In the genomic region with DNA sequence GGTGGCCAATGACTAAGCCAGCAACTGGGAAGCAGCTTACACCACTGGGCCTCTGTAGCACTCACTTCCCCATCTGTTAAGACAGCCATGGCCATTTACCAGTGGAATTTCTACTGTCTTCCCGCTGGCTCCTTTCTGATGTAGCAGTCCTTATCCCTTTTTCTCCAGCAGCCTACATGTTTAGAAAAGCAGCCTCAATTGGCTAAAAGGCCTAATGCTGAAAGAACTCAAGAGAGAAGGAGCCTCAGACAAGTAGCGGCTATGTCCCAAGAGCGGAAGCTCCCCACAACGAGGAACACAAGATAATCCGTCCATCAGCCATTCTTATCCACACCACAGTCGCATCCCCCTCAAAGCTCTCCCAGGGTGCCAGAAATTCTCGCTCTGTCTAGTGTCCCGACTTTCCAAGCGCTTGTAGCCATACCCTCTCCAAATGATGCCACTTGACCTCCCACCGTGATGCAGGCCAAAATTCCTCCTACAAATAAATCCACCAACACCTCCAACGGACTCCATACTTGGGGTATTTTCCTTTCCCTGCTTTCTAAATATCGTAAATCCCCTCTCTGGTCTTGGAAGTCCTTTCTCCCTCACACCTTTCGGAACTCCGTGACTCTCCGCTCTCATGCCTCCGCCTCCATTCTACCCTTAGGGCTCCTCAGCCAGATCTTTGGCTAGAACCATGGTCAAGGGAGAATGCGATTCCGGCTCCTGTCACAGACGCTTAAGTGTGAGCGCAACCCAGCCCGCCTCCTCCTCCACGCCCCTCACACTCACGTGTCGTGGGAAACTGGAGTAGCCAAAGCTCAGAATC, we compare ENCODE assay signal across 7 cellular contexts. TPM values are rescaled to one million over a fixed set of nuclear protein-coding genes. Genes with fewer than 3 reads are reported as not detected.
DNase-seq lines count a peak whose midpoint lies in the region; ATAC-seq and TF ChIP-seq lines count a peak whose summit lies in the region.

No MANE protein-coding gene starts in this region.

- ATAC-seq in GM21423 (IDR thresholded peaks at IDR 0.05; ENCODE audit: unreplicated experiment) (peak; percentile 27), T-helper 17 cell (peak; percentile 20), mucosa of descending colon (peak; percentile 67), aorta (ENCODE audit: low FRiP score) (peak; percentile 78)

- no peaks in the 10 kb centered on the region for H3K9me3 ChIP-seq in T-helper 17 cell (ENCODE audit: control insufficient read depth, low read length, poor library complexity, severe bottlenecking)
- H3K9me3 ChIP-seq in mucosa of descending colon = no peaks in the 10 kb centered on the region
- H3K9me3 ChIP-seq in aorta (ENCODE audit: control insufficient read depth, low read length) = no peaks in the 10 kb centered on the region

- DNase-seq in GM03348 (ENCODE audit: low spot score) (peak; percentile 42), HT-29 (ENCODE audit: low spot score) (peak; percentile 44), T-helper 17 cell (no peak), endothelial cell (ENCODE audit: low spot score) (peak; percentile 19), mucosa of descending colon (peak in 1 of 3 donors; percentile 21), aorta (no peak)

- no peaks in the 10 kb centered on the region for H3K27me3 ChIP-seq in aorta (ENCODE audit: control insufficient read depth in 1 of 2, insufficient read depth in 2 of 2, low read length in 1 of 2)

- peak overlapping the region; percentile 52 to 98 for H3K27ac ChIP-seq in aorta (ENCODE audit: low read depth in 1 of 2, low read length in 2 of 2)

- H3K4me1 Mint-ChIP-seq in T-helper 17 cell (peaks cover 61% of the 10 kb centered on the region), endothelial cell (ENCODE audit: unreplicated experiment) (peaks cover 26% of the 10 kb centered on the region)

- peaks cover 5% of the 10 kb centered on the region for H3K9me3 Mint-ChIP-seq in endothelial cell (ENCODE audit: unreplicated experiment)

- H3K4me3 ChIP-seq in mucosa of descending colon (peak overlapping the region; percentile 81), aorta (ENCODE audit: low read length in 2 of 2) (peak overlapping the region; percentile 96 to 97)

- intact Hi-C loops in mucosa of descending colon (cut with DNase I, micrococcal nuclease) = no loop called here
- intact Hi-C loops in aorta (cut with DNase I) = loop anchor here in 1 of 2 donors (1.0 kb wide), 1 partner anchor 35 kb away; the partner anchor contains the start of gene PHC1

- H3K4me3 Mint-ChIP-seq in T-helper 17 cell (peak overlapping the region; percentile 99), endothelial cell (ENCODE audit: unreplicated experiment) (peak overlapping the region; percentile 97)

- TF ChIP-seq CTCF in endothelial cell (IDR thresholded peaks at IDR 0.05; ENCODE audit: unreplicated experiment) (no peak), mucosa of descending colon (IDR thresholded peaks at IDR 0.05) (no peak)

- H3K36me3 ChIP-seq in mucosa of descending colon (ENCODE audit: low read depth) = peaks cover under 1% of the 10 kb centered on the region
- peaks cover 3 to 8% of the 10 kb centered on the region in 2 donors for H3K36me3 ChIP-seq in aorta (ENCODE audit: control insufficient read depth in 1 of 2, insufficient read depth in 2 of 2, low read length in 1 of 2)

- peak overlapping the region; percentile 99 for H3K27ac Mint-ChIP-seq in T-helper 17 cell
- H3K27ac Mint-ChIP-seq in endothelial cell (ENCODE audit: unreplicated experiment) = peak overlapping the region; percentile 95

- H3K27me3 Mint-ChIP-seq in T-helper 17 cell (no peaks in the 10 kb centered on the region), endothelial cell (ENCODE audit: unreplicated experiment) (peaks cover 8% of the 10 kb centered on the region)

- 0% methylated on average over 24 of the region's 24 CpGs for WGBS in aorta, 2 donors

- H3K36me3 Mint-ChIP-seq in T-helper 17 cell (ENCODE audit: low read depth) (peaks cover 3% of the 10 kb centered on the region), endothelial cell (ENCODE audit: low read depth, unreplicated experiment) (peaks cover 12% of the 10 kb centered on the region)

- H3K4me1 ChIP-seq in mucosa of descending colon (ENCODE audit: low read depth) (peaks cover 12% of the 10 kb centered on the region), aorta (ENCODE audit: control insufficient read depth in 1 of 2, insufficient read depth in 2 of 2, low read length in 2 of 2) (peaks cover 0 to 4% of the 10 kb centered on the region in 2 donors)

RNA-seq across cellular contexts. Expression of gene M6PR, which starts 0.5 kb away (rescaled TPM):
- total RNA-seq in HT-29 (2014; rRNA removed; shearing (Covaris generic)) = 147 and 174 TPM in 2 replicates
- total RNA-seq in T-helper 17 cell (100 to 1,000 TPM; 185 to 188 TPM), endothelial cell (ENCODE audit: unreplicated experiment) (186 TPM), mucosa of descending colon (100 to 1,000 TPM; 104 to 126 (median 105) TPM), aorta (100 to 1,000 TPM in 1 of 2 donors, 10 to 100 TPM in 1; 82.9 to 105 TPM)
- 10 to 100 TPM; 38.6 to 51.0 TPM for polyA plus RNA-seq in aorta

RNA-seq across cellular contexts. Expression of gene PHC1, which starts 34.6 kb away (rescaled TPM):
- 0.79 and 2.5 TPM in 2 replicates for total RNA-seq in HT-29 (2014; rRNA removed; shearing (Covaris generic))
- total RNA-seq in T-helper 17 cell (10 to 100 TPM; 52.7 to 54.1 TPM), endothelial cell (ENCODE audit: unreplicated experiment) (55.3 TPM), mucosa of descending colon (10 to 100 TPM in 2 of 3 donors, 1 to 10 TPM in 1; 7.5 to 49.3 (median 11.2) TPM), aorta (10 to 100 TPM; 43.7 to 44.0 TPM)
- polyA plus RNA-seq in aorta = 10 to 100 TPM; 10.5 to 58.3 TPM

RNA-seq across cellular contexts. Expression of gene KLRG1, which starts 40.4 kb away (rescaled TPM):
- total RNA-seq in HT-29 (2014; rRNA removed; shearing (Covaris generic)) = not detected in 2 replicates
- total RNA-seq in T-helper 17 cell (10 to 100 TPM in 1 of 2 donors, 1 to 10 TPM in 1; 9.9 to 22.2 TPM), endothelial cell (ENCODE audit: unreplicated experiment) (2.1 TPM), mucosa of descending colon (1 to 10 TPM; 1.1 to 4.1 (median 3.0) TPM), aorta (1 to 10 TPM; 4.1 to 4.5 TPM)
- 1 to 10 TPM in 1 of 2 donors, under 1 TPM in 1; 0.88 to 2.9 TPM for polyA plus RNA-seq in aorta

Comparison
In these comparisons a context has a peak if more than half of its experiments do, and no peak if none do; other contexts are left out.
1. DNase-seq: peak in GM03348 (single experiment), HT-29 (single experiment) and endothelial cell (single experiment); none in T-helper 17 cell (0 of 3) and aorta (0 of 2).
2. ATAC-seq: peak in every context shown above with its lines; median percentile 78 in aorta; 67 in mucosa of descending colon; 27 in GM21423; 20 in T-helper 17 cell.